Comparison of ENCODE assay signal across 34 cellular contexts in the genomic region with DNA sequence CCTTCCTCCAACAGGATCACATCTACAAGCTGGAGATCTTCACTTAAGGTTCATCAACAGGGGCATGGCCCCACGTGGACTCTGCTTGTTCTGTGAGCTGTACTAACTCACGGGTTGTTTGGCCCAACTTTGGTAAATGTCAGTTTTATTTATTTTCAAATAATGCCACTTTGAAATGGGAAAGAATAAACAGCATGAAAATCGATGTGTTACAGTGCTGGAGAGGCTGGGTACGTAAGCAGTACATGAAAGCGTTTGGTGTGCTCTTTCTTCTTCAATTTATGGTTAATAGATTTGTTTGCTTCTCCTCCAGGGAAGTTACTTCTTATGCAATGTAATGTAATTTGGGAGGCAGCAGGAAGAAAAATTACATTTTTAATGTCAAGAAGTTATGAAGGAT.
"Had no signal": no experiment of that assay in that cellular context is flagged by ENCODE, and none has a peak within 500 bp of the region (broad histone marks: within the 10 kb centered on the region; RNA-seq: fewer than 3 reads in every experiment).

No MANE protein-coding gene starts in this region.

- H3K27me3 ChIP-seq: adrenal gland, ascending aorta, body of pancreas, brain microvascular endothelial cell, breast epithelium, cardiac muscle cell had no signal

- H3K4me1 ChIP-seq: adrenal gland, ascending aorta, body of pancreas, breast epithelium had no signal

- H3K9me3 ChIP-seq: adrenal gland, ascending aorta, body of pancreas, breast epithelium had no signal

- H3K4me3 ChIP-seq: adrenal gland, ascending aorta, body of pancreas, breast epithelium, cardiac muscle cell had no signal

- ATAC-seq: activated naive CD4-positive, alpha-beta T cell treated with anti-CD3 and anti-CD28 coated beads, Interleukin-2, amount 50 U/mL, for 72 hours; activated naive CD8-positive, alpha-beta T cell treated with anti-CD3 and anti-CD28 coated beads, Interleukin-2, amount 50 U/mL, for 24 hours; activated T-cell treated with anti-CD3 and anti-CD28 coated beads, Interleukin-2, amount 50 U/mL, for 4 hours; activated T-cell treated with anti-CD3 and anti-CD28 coated beads, Interleukin-2, amount 50 U/mL, for 72 hours; activated T-helper 17 cell treated with anti-CD3 and anti-CD28 coated beads, Interleukin-2, amount 50 U/mL, for 72 hours; body of pancreas had no signal

- FAIRE-seq: astrocyte, bronchial epithelial cell had no signal

- H3K36me3 ChIP-seq: adrenal gland, ascending aorta, brain microvascular endothelial cell, breast epithelium, cardiac muscle cell had no signal

- DNase-seq: activated effector memory CD4-positive, alpha-beta T cell treated with anti-CD3 and anti-CD28 coated beads, Interleukin-2, amount 50 U/mL, for 16 hours; activated effector memory CD4-positive, alpha-beta T cell treated with Interleukin-2 at 50 U/mL for 16 hours; activated gamma-delta T cell; activated gamma-delta T cell treated with Interleukin-2 at 50 U/mL for 16 hours; activated naive CD4-positive, alpha-beta T cell; activated naive CD4-positive, alpha-beta T cell treated with anti-CD3 and anti-CD28 coated beads for 36 hours; activated naive CD4-positive, alpha-beta T cell treated with anti-CD3 and anti-CD28 coated beads, Interleukin-2, amount 10 ng/mL, durations not matched to agents 7 days and 5 days; activated naive CD4-positive, alpha-beta T cell treated with anti-CD3 and anti-CD28 coated beads, Interleukin-2, amount 50 U/mL, for 16 hours; activated naive CD4-positive, alpha-beta T cell treated with Interleukin-2 at 50 U/mL for 16 hours; activated naive CD8-positive, alpha-beta T cell treated with anti-CD3 and anti-CD28 coated beads for 36 hours; activated naive CD8-positive, alpha-beta T cell treated with anti-CD3 and anti-CD28 coated beads, Interleukin-2, amount 10 ng/mL, durations not matched to agents 7 days and 5 days; activated naive CD8-positive, alpha-beta T cell treated with anti-CD3 and anti-CD28 coated beads, Interleukin-2, amount 50 U/mL, for 24 hours; activated T-cell treated with anti-CD3 and anti-CD28 coated beads, Interleukin-2, amount 50 U/mL, for 1 hour; activated T-cell treated with anti-CD3 and anti-CD28 coated beads, Interleukin-2, amount 50 U/mL, for 24 hours; activated T-cell treated with anti-CD3 and anti-CD28 coated beads, Interleukin-2, amount 50 U/mL, for 4 hours; activated T-cell treated with anti-CD3 and anti-CD28 coated beads, Interleukin-2, amount 50 U/mL, for 48 hours; activated T-cell treated with anti-CD3 and anti-CD28 coated beads, Interleukin-2, amount 50 U/mL, for 72 hours; adrenal gland; amniotic stem cell; amygdala; anterior cingulate cortex; aorta; body of pancreas; brain microvascular endothelial cell; caudate nucleus; central memory CD4-positive, alpha-beta T cell; cerebellar nuclear complex had no signal

- H3K27ac ChIP-seq: adrenal gland, ascending aorta, body of pancreas, brain microvascular endothelial cell, breast epithelium, cardiac muscle cell had no signal
